31 cellular contexts compared by ENCODE assay signal in genomic region chr2:43882312-43882711, GRCh38. TPM values are rescaled to one million over a fixed set of nuclear protein-coding genes. Genes with fewer than 3 reads are reported as not detected.
DNase-seq lines count a peak whose midpoint lies in the region; ATAC-seq, FAIRE-seq and TF ChIP-seq lines count a peak whose summit lies in the region.
"Had no signal": no experiment of that assay in that cellular context is flagged by ENCODE, and none has a peak within 500 bp of the region (broad histone marks: within the 10 kb centered on the region; RNA-seq: fewer than 3 reads in every experiment).

No MANE protein-coding gene starts in this region.

- ATAC-seq in A549 (no peak), WTC11 (peak; percentile 8; the same call in 1 of the 2 replicates)
- ATAC-seq: CD8-positive, alpha-beta T cell; K562 had no signal

- H3K36me3 ChIP-seq in parathyroid adenoma (ENCODE audit: control insufficient read depth, insufficient read depth, low read length) (no peaks in the 10 kb centered on the region), kidney (ENCODE audit: control insufficient read depth in 1 of 2, insufficient read depth in 2 of 2, low read length in 2 of 2) (peaks cover 0 to 2% of the 10 kb centered on the region in 2 donors)

- H3K79me2 ChIP-seq in parathyroid adenoma: no peaks in the 10 kb centered on the region

- no peaks in the 10 kb centered on the region for H3K9me3 Mint-ChIP-seq in WTC11
- H3K9me3 Mint-ChIP-seq: CD8-positive, alpha-beta T cell had no signal

- FAIRE-seq in A549 (lab: Jason Lieb, UNC) (no peak), kidney (lab: Jason Lieb, UNC) (no peak)
- FAIRE-seq: GM19239, H54, K562 had no signal

- H3K4me3 Mint-ChIP-seq in WTC11: no peak overlapping the region
- H3K4me3 Mint-ChIP-seq: CD8-positive, alpha-beta T cell had no signal

- TF ChIP-seq RAD21 in A549 (conservative IDR thresholded peaks at IDR 0.05 in 1 of 2, IDR thresholded peaks at IDR 0.05 in 1 of 2): no peak

- no peak for DNase-seq in A549 (ENCODE audit: low read depth in 1 of 2, low spot score in 1 of 2)
- peak; percentile 1 for DNase-seq in GM10248 (ENCODE audit: extremely low spot score)
- no peak for DNase-seq in WTC11 (ENCODE audit: low spot score)
- DNase-seq in RKO (ENCODE audit: low spot score): no peak
- no peak for DNase-seq in SKM-1 (lab: John Stamatoyannopoulos, UW; ENCODE audit: unreplicated experiment)
- DNase-seq in kidney: no peak
- DNase-seq: CD8-positive, alpha-beta T cell; DMS 273 treated with DMSO at 0.1 percent for 48 hours; DMS79; GF-D8; Kasumi-1; MV-4-11; NCI-H1105; NCI-H1436 treated with DMSO at 0.1 percent for 48 hours; NCI-H187 treated with DMSO at 0.1 percent for 48 hours; NCI-H2171 treated with DMSO at 0.1 percent for 48 hours; NCI-H345; NCI-H510A treated with DMSO at 0.1 percent for 48 hours; NCI-H748 treated with DMSO at 0.1 percent for 48 hours; Right ventricle myocardium superior; RPMI8226 had no signal

- H3K36me3 Mint-ChIP-seq in WTC11: peaks cover 9% of the 10 kb centered on the region

- H3K4me2 ChIP-seq in A549: 0 out of 3 replicates have a peak overlapping the region, but pooled peaks have one; percentile 11
- H3K4me2 ChIP-seq in parathyroid adenoma (ENCODE audit: low read length): no peak overlapping the region

- TF ChIP-seq CTCF in A549 (IDR thresholded peaks at IDR 0.05) (no peak), GM10248 (IDR thresholded peaks at IDR 0.05; ENCODE audit: control extremely low read depth, extremely low read depth, low read depth, missing control alignments) (no peak), WTC11 (IDR thresholded peaks at IDR 0.05) (no peak), parathyroid adenoma (IDR thresholded peaks at IDR 0.05) (no peak), kidney (IDR thresholded peaks at IDR 0.05; ENCODE audit: borderline replicate concordance, extremely low read depth, insufficient read depth) (no peak)

- no peaks in the 10 kb centered on the region for H3K27me3 ChIP-seq in parathyroid adenoma (ENCODE audit: control insufficient read depth, insufficient read depth, low read length)

- CTCF ChIA-PET in A549 (lab: Yijun Ruan, JAX): interaction anchor here (0.6 to 3.2 kb wide), 7 partner anchors 15 to 1923 kb away, joined by 3 to 12 read pairs (median 4); no protein-coding TSS in a partner anchor
- CTCF ChIA-PET in GM10248 (lab: Yijun Ruan, JAX): interaction anchor here (1.2 to 2.2 kb wide), 2 partner anchors 11 to 597 kb away, joined by 3 to 12 read pairs; no protein-coding TSS in a partner anchor
- CTCF ChIA-PET in WTC11 (lab: Charles Lee): interaction anchor here (1.5 to 1.6 kb wide), 3 partner anchors 162 to 277 kb away, joined by 4 read pairs; no protein-coding TSS in a partner anchor

- POLR2A ChIA-PET in A549 (lab: Yijun Ruan, JAX): no interaction called here
- POLR2A ChIA-PET in GM10248 (lab: Yijun Ruan, JAX): no interaction called here
- POLR2A ChIA-PET in WTC11 (lab: Charles Lee): interaction anchor here (0.6 kb wide), 1 partner anchor 22 kb away, joined by 7 read pairs; no protein-coding TSS in a partner anchor

- no peak for TF ChIP-seq EP300 in A549 (IDR thresholded peaks at IDR 0.05)

- H3K27ac ChIP-seq in A549: no peak overlapping the region
- H3K27ac ChIP-seq in parathyroid adenoma: peak overlapping the region; percentile 8
- H3K27ac ChIP-seq in kidney (ENCODE audit: low read depth in 2 of 2, low read length in 2 of 2): no peak overlapping the region
- H3K27ac ChIP-seq: C4-2B had no signal

- intact Hi-C loops in kidney (cut with DNase I): no loop called here

- H3K27me3 Mint-ChIP-seq in WTC11 (ENCODE audit: low read depth): peaks cover 3% of the 10 kb centered on the region; the same call in 1 of the 2 replicates

- 88% methylated on average over 4 of the region's 4 CpGs for WGBS in A549 (ENCODE audit: missing lambda C conversion rate)

- peak overlapping the region; percentile 46 for H3K27ac Mint-ChIP-seq in WTC11
- H3K27ac Mint-ChIP-seq: CD8-positive, alpha-beta T cell had no signal

- peaks cover 2% of the 10 kb centered on the region for H3K4me1 Mint-ChIP-seq in WTC11

- H3K4me1 ChIP-seq in A549 (peaks cover 16% of the 10 kb centered on the region), parathyroid adenoma (peaks cover 9% of the 10 kb centered on the region), kidney (ENCODE audit: control insufficient read depth in 1 of 2, insufficient read depth in 1 of 2, low read depth in 1 of 2, low read length in 2 of 2) (peaks cover 4 to 8% of the 10 kb centered on the region in 2 donors)
- H3K4me1 ChIP-seq: Caco-2 had no signal

- H2AFZ ChIP-seq in parathyroid adenoma: peak overlapping the region; percentile 29

- no peak overlapping the region for H3K4me3 ChIP-seq in A549
- H3K4me3 ChIP-seq in parathyroid adenoma (ENCODE audit: low read depth, low read length): no peak overlapping the region
- H3K4me3 ChIP-seq in kidney (ENCODE audit: low read length in 2 of 2): no peak overlapping the region
- H3K4me3 ChIP-seq: K562 had no signal

- H3K9me3 ChIP-seq in A549: no peaks in the 10 kb centered on the region
- H3K9me3 ChIP-seq in parathyroid adenoma (ENCODE audit: control insufficient read depth, low read length): no peaks in the 10 kb centered on the region
- no peaks in the 10 kb centered on the region for H3K9me3 ChIP-seq in kidney (ENCODE audit: control insufficient read depth in 1 of 2, low read length in 2 of 2)
- H3K9me3 ChIP-seq: Caco-2 had no signal

- H3K9ac ChIP-seq in parathyroid adenoma (no peak overlapping the region), kidney (ENCODE audit: low read length in 2 of 2) (peak overlapping the region in 1 of 2 donors; percentile 6)

- TF ChIP-seq POLR2A in A549 (IDR thresholded peaks at IDR 0.05; ENCODE audit: low read length): no peak

TF ChIP-seq in A549, 52 proteins besides CTCF, POLR2A, EP300 and RAD21:
- no peak for TF ChIP-seq RNF2 (IDR thresholded peaks at IDR 0.05; ENCODE audit: borderline replicate concordance, low read depth)
- no peak for TF ChIP-seq FOXS1 (CRISPR knock-in tag; IDR thresholded peaks at IDR 0.05)
- no peak for TF ChIP-seq NR3C1 (IDR thresholded peaks at IDR 0.05)
- TF ChIP-seq ZNF302 (CRISPR knock-in tag; IDR thresholded peaks at IDR 0.05): no peak
TF ChIP-seq in A549: peak in this region for 0.

TF ChIP-seq in WTC11, 78 proteins besides CTCF, POLR2A, EP300 and RAD21:
- TF ChIP-seq CREM (CRISPR knock-in tag; IDR thresholded peaks at IDR 0.05) (no peak), GRHL2 (CRISPR knock-in tag; IDR thresholded peaks at IDR 0.05; ENCODE audit: insufficient replicate concordance, severe bottlenecking) (no peak), GABPB1 (CRISPR knock-in tag; IDR thresholded peaks at IDR 0.05) (peak; percentile 55), ZNF396 (CRISPR knock-in tag; IDR thresholded peaks at IDR 0.05; ENCODE audit: borderline replicate concordance) (no peak)
TF ChIP-seq in WTC11: peak in this region for 1.

RNA-seq across cellular contexts. Expression of gene ABCG8, which starts 43.5 kb away (rescaled TPM):
- polyA plus RNA-seq in A549 (2011; rRNA removed) (not detected in 2 replicates), A549 (2017; fragmentation: RNase III; extraction: RNeasy Plus Mini Kit Qiagen cat#74134 plus additional on column Dnase treatment) (not detected in 3 replicates), kidney (ENCODE audit: insufficient read depth, low read depth, low replicate concordance) (0.09 TPM)
- polyA plus RNA-seq in A549 (2012; cell fraction: cytosol; rRNA removed): not detected in 2 replicates
- polyA plus RNA-seq in A549 (2012; cell fraction: nucleus; rRNA removed): not detected in 2 replicates
- not detected in 2 replicates for polyA minus RNA-seq in A549 (2011; rRNA and poly(A)+ RNA removed)
- total RNA-seq in WTC11 (2021) (0.23 to 0.25 TPM in 2 of 3 replicates, not detected in the other), kidney (0.13 TPM)
- total RNA-seq: A673; Caco-2; CD8-positive, alpha-beta T cell; HT-29; K562; M059J; SK-MEL-5 had no signal
- polyA plus RNA-seq: K562 had no signal

RNA-seq across cellular contexts. Expression of gene ABCG5, which starts 43.7 kb away (rescaled TPM):
- not detected in 2 replicates for polyA plus RNA-seq in A549 (2011; rRNA removed)
- polyA plus RNA-seq in A549 (2012; cell fraction: cytosol; rRNA removed): 0.01 TPM in 2 replicates
- not detected in 2 replicates for polyA plus RNA-seq in A549 (2012; cell fraction: nucleus; rRNA removed)
- not detected in 3 replicates for polyA plus RNA-seq in A549 (2017; fragmentation: RNase III; extraction: RNeasy Plus Mini Kit Qiagen cat#74134 plus additional on column Dnase treatment)
- not detected in 2 replicates for polyA minus RNA-seq in A549 (2011; rRNA and poly(A)+ RNA removed)
- total RNA-seq in WTC11 (2021): not detected in 3 replicates
- not detected for total RNA-seq in kidney
- not detected for polyA plus RNA-seq in kidney (ENCODE audit: insufficient read depth, low read depth, low replicate concordance)
- total RNA-seq: A673; Caco-2; CD8-positive, alpha-beta T cell; HT-29; K562; M059J; Right ventricle myocardium superior had no signal
